25 cellular contexts compared by ENCODE assay signal in genomic region chr22:44000123-44000522, GRCh38.
"Had no signal": no experiment of that assay in that cellular context is flagged by ENCODE, and none has a peak within 500 bp of the region (broad histone marks: within the 10 kb centered on the region; RNA-seq: fewer than 3 reads in every experiment).

No MANE protein-coding gene starts in this region.

- H3K4me3 Mint-ChIP-seq: naive thymus-derived CD4-positive, alpha-beta T cell; nephron; neural progenitor cell; stimulated activated memory B cell treated with anti-CD40 and anti-IgM and Interleukin-4, amounts not matched to agents 10 μg/mL and 1 μg/mL and 100 μg/mL, for 72 hours had no signal

- H2AFZ ChIP-seq: neural progenitor cell, parathyroid adenoma had no signal

- ATAC-seq: left lobe of liver; naive thymus-derived CD4-positive, alpha-beta T cell; stimulated activated memory B cell treated with anti-CD40 and anti-IgM and Interleukin-4, amounts not matched to agents 10 μg/mL and 1 μg/mL and 100 μg/mL, for 72 hours; stimulated activated naive CD8-positive, alpha-beta T cell treated with anti-CD3 and anti-CD28 coated beads, Interleukin-15, Interleukin-2, amounts not matched to agents 100 U/mL and 50 U/mL, for 24 hours had no signal

- H3K27me3 ChIP-seq: colonic mucosa, esophagus squamous epithelium, neural progenitor cell, right atrium auricular region, spleen, transverse colon had no signal

- H3K9me3 ChIP-seq: colonic mucosa, esophagus squamous epithelium, right atrium auricular region, spleen, thoracic aorta, transverse colon had no signal

- H3K27ac ChIP-seq: colonic mucosa, esophagus squamous epithelium, neural progenitor cell, parathyroid adenoma, spleen, thoracic aorta, transverse colon had no signal

- FAIRE-seq: endothelial cell of umbilical vein, kidney had no signal

- H3K4me3 ChIP-seq: colonic mucosa, esophagus squamous epithelium, neural progenitor cell, right atrium auricular region, skin epidermis, spleen, thoracic aorta, transverse colon had no signal

- H3K9me3 Mint-ChIP-seq: naive thymus-derived CD4-positive, alpha-beta T cell; nephron; neural progenitor cell; stimulated activated memory B cell treated with anti-CD40 and anti-IgM and Interleukin-4, amounts not matched to agents 10 μg/mL and 1 μg/mL and 100 μg/mL, for 72 hours had no signal

- H3K27me3 Mint-ChIP-seq: naive thymus-derived CD4-positive, alpha-beta T cell; progenitor cell of endocrine pancreas; stimulated activated memory B cell treated with anti-CD40 and anti-IgM and Interleukin-4, amounts not matched to agents 10 μg/mL and 1 μg/mL and 100 μg/mL, for 72 hours had no signal

- H3K79me2 ChIP-seq: parathyroid adenoma had no signal

- H3K4me1 ChIP-seq: colonic mucosa, neural progenitor cell, transverse colon had no signal

- H3K36me3 ChIP-seq: neural progenitor cell had no signal

- H3K27ac Mint-ChIP-seq: neural progenitor cell; progenitor cell of endocrine pancreas; stimulated activated memory B cell treated with anti-CD40 and anti-IgM and Interleukin-4, amounts not matched to agents 10 μg/mL and 1 μg/mL and 100 μg/mL, for 72 hours had no signal

- DNase-seq: colonic mucosa; dermis blood vessel endothelial cell; effector memory CD4-positive, alpha-beta T cell; esophagus squamous epithelium; foreskin melanocyte; kidney; mammary epithelial cell; mesendoderm; midbrain; naive thymus-derived CD4-positive, alpha-beta T cell; spleen; stimulated activated CD4-positive, alpha-beta T cell treated with anti-CD3 and anti-CD28 coated beads, Interleukin-4, amount 100 ng/mL, for 4 hours; stimulated activated naive CD8-positive, alpha-beta T cell treated with anti-CD3 and anti-CD28 coated beads, Interleukin-15, Interleukin-2, amounts not matched to agents 100 U/mL and 50 U/mL, for 24 hours; substantia nigra; transverse colon had no signal

- H3K9ac ChIP-seq: neural progenitor cell, parathyroid adenoma had no signal

- H3K4me2 ChIP-seq: neural progenitor cell had no signal
